In the genomic region with DNA sequence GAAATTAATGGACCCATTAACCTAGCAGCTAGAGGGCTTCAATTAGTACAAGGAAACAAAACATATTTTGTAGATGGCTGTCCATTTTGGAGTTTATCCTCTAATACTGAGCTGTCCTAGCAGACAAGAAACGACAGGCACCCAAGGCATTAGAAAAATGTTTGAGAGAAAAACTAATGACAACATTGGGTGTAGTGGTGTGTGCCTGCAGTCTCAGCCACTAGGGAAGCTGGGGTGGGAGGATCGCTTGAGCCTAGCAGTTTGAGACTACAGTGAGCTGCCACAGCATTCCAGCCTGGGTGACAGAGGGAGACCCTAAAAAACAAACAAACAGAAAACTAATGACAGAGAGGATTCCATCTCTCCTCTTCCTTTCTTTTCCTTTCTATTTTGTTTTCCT, we compare ENCODE assay signal across 8 cellular contexts. TPM values are rescaled to one million over a fixed set of nuclear protein-coding genes. Genes with fewer than 3 reads are reported as not detected.
DNase-seq lines count a peak whose midpoint lies in the region; ATAC-seq and TF ChIP-seq lines count a peak whose summit lies in the region.

No MANE protein-coding gene starts in this region.

- H3K36me3 ChIP-seq in mucosa of stomach (ENCODE audit: control insufficient read depth, insufficient read depth, low read length) (no peaks in the 10 kb centered on the region), uterus (no peaks in the 10 kb centered on the region)

- H3K4me3 ChIP-seq in mucosa of stomach (ENCODE audit: low read length) (no peak overlapping the region), uterus (peak overlapping the region; percentile 45 to 69)

- intact Hi-C loops in Right ventricle myocardium inferior (cut with DNase I) (loop anchor here (5.0 kb wide), 1 partner anchor 57 kb away; no protein-coding TSS in a partner anchor), cardiac septum (cut with DNase I) (no loop called here), uterus (cut with DNase I; ENCODE audit: low total_unique reads) (no loop called here)

- no peak for TF ChIP-seq POLR2A in uterus (IDR thresholded peaks at IDR 0.05)

- H3K9ac ChIP-seq in mucosa of stomach (ENCODE audit: low read length): peak overlapping the region; percentile 38

- ATAC-seq in Right ventricle myocardium inferior: peak; percentile 53

- no peaks in the 10 kb centered on the region for H3K9me3 ChIP-seq in mucosa of stomach (ENCODE audit: control insufficient read depth, low read length)
- no peaks in the 10 kb centered on the region for H3K9me3 ChIP-seq in uterus

- peak in 2 of 4 experiments; percentile 3 to 15 for TF ChIP-seq CTCF in uterus (IDR thresholded peaks at IDR 0.05)

- peaks cover 28% of the 10 kb centered on the region for H3K27me3 ChIP-seq in mucosa of stomach (ENCODE audit: control insufficient read depth, insufficient read depth, low read length)
- H3K27me3 ChIP-seq in uterus: no peaks in the 10 kb centered on the region

- peaks cover 17% of the 10 kb centered on the region for H3K4me1 ChIP-seq in mucosa of stomach (ENCODE audit: control insufficient read depth, insufficient read depth, low read length)
- H3K4me1 ChIP-seq in uterus: peaks cover 0 to 8% of the 10 kb centered on the region in 2 donors

- DNase-seq in Right ventricle myocardium inferior (ENCODE audit: missing footprints) (no peak), cardiac septum (ENCODE audit: low spot score) (no peak), dermis blood vessel endothelial cell (peak; percentile 51), uterus (no peak), GDM1 (lab: John Stamatoyannopoulos, UW) (no peak), COLO668 (lab: John Stamatoyannopoulos, UW; ENCODE audit: unreplicated experiment) (no peak), NCI-H1417 treated with DMSO at 0.1 percent for 48 hours (lab: John Stamatoyannopoulos, UW) (no peak)

- peak overlapping the region; percentile 82 to 97 for H3K27ac ChIP-seq in uterus

RNA-seq across cellular contexts. Expression of a gene that starts 1.5 kb away (rescaled TPM):
- total RNA-seq in Right ventricle myocardium inferior (81.2 TPM), cardiac septum (97.7 TPM), dermis blood vessel endothelial cell (52.5 and 60.2 TPM in 2 replicates), uterus (10 to 100 TPM in 3 of 4 donors, 1 to 10 TPM in 1; 4.4 to 100.0 (median 19.6) TPM)
